10 cellular contexts compared by ENCODE assay signal in genomic region chr13:20814224-20814910, GRCh38. TPM values are rescaled to one million over a fixed set of nuclear protein-coding genes. Genes with fewer than 3 reads are reported as not detected.
DNase-seq lines count a peak whose midpoint lies in the region; ATAC-seq and TF ChIP-seq lines count a peak whose summit lies in the region.
"Had no signal": no experiment of that assay in that cellular context is flagged by ENCODE, and none has a peak within 500 bp of the region (broad histone marks: within the 10 kb centered on the region; RNA-seq: fewer than 3 reads in every experiment).

No MANE protein-coding gene starts in this region.

- H4K20me1 ChIP-seq in smooth muscle cell (ENCODE audit: low read depth), result peaks cover 27% of the 10 kb centered on the region

- H3K27me3 Mint-ChIP-seq in CD4-positive, alpha-beta T cell, result no peaks in the 10 kb centered on the region
- H3K27me3 Mint-ChIP-seq in natural killer cell treated with Interleukin-12 subunit alpha and Interleukin-12 subunit beta and Interleukin-15 and Interleukin-18, amount 100 ng/mL, for 72 hours, result no peaks in the 10 kb centered on the region

- POLR2A ChIA-PET in CD4-positive, alpha-beta T cell (lab: Charles Lee), result no interaction called here

- no peak for TF ChIP-seq POLR2A in heart left ventricle (IDR thresholded peaks at IDR 0.05)

- CTCF ChIA-PET in CD4-positive, alpha-beta T cell (lab: Charles Lee), result interaction anchor here (1.5 kb wide), 1 partner anchor 14 kb away, joined by 5 read pairs; no protein-coding TSS in a partner anchor

- intact Hi-C loops in heart left ventricle (cut with DNase I), result loop anchor here in 1 of 10 donors (5.0 kb wide), 1 partner anchor 42 kb away; the partner anchor contains the start of gene EEF1AKMT1
- intact Hi-C loops in CD4-positive, alpha-beta T cell (cut with DNase I, micrococcal nuclease), result no loop called here

- H3K4me3 ChIP-seq in HFF-Myc (replicated peaks; ENCODE audit: low read depth, low read length) (peak overlapping the region; percentile 8; the same call in 1 of the 2 replicates), WERI-Rb-1 (ENCODE audit: low read depth, low read length) (no peak overlapping the region), heart left ventricle (peak overlapping the region in 4 of 12 donors; percentile 10 to 33 (median 18)), smooth muscle cell (no peak overlapping the region)

- no peaks in the 10 kb centered on the region for H3K9me3 Mint-ChIP-seq in CD4-positive, alpha-beta T cell
- no peaks in the 10 kb centered on the region for H3K9me3 Mint-ChIP-seq in natural killer cell treated with Interleukin-12 subunit alpha and Interleukin-12 subunit beta and Interleukin-15 and Interleukin-18, amount 100 ng/mL, for 72 hours

- no peak overlapping the region for H3K4me3 Mint-ChIP-seq in CD4-positive, alpha-beta T cell
- no peak overlapping the region for H3K4me3 Mint-ChIP-seq in natural killer cell treated with Interleukin-12 subunit alpha and Interleukin-12 subunit beta and Interleukin-15 and Interleukin-18, amount 100 ng/mL, for 72 hours

- H3K36me3 Mint-ChIP-seq in CD4-positive, alpha-beta T cell (ENCODE audit: low read depth), result peaks cover 66% of the 10 kb centered on the region
- no peaks in the 10 kb centered on the region for H3K36me3 Mint-ChIP-seq in natural killer cell treated with Interleukin-12 subunit alpha and Interleukin-12 subunit beta and Interleukin-15 and Interleukin-18, amount 100 ng/mL, for 72 hours

- DNase-seq in HFF-Myc (ENCODE audit: extremely low read depth, low read depth) (peak; percentile 86), WERI-Rb-1 (peak; percentile 88), heart left ventricle (peak; percentile 79 to 93 (median 86)), smooth muscle cell (lab: John Stamatoyannopoulos, UW; ENCODE audit: unreplicated experiment) (peak; percentile 13), medulla oblongata (ENCODE audit: extremely low spot score) (no peak)
- DNase-seq in CD4-positive, alpha-beta T cell, result no peak
- DNase-seq in natural killer cell treated with Interleukin-12 subunit alpha and Interleukin-12 subunit beta and Interleukin-15 and Interleukin-18, amount 100 ng/mL, for 72 hours (ENCODE audit: low spot score), result no peak
- DNase-seq: stimulated activated naive CD4-positive, alpha-beta T cell had no signal

- H3K27ac ChIP-seq in WERI-Rb-1 (peak overlapping the region; percentile 26), heart left ventricle (peak overlapping the region; percentile 41 to 85 (median 72)), smooth muscle cell (ENCODE audit: low read depth) (peak overlapping the region; percentile 90)
- no peak overlapping the region for H3K27ac ChIP-seq in CD4-positive, alpha-beta T cell (ENCODE audit: low read depth, low read length)

- H3K4me2 ChIP-seq in smooth muscle cell, result peak overlapping the region; percentile 63

- no peak for TF ChIP-seq CTCF in HFF-Myc (IDR thresholded peaks at IDR 0.05; ENCODE audit: low read depth, low read length, missing control alignments)
- no peak for TF ChIP-seq CTCF in WERI-Rb-1 (IDR thresholded peaks at IDR 0.05; ENCODE audit: low read depth, low read length)
- no peak for TF ChIP-seq CTCF in heart left ventricle (IDR thresholded peaks at IDR 0.05)
- TF ChIP-seq CTCF in smooth muscle cell (IDR thresholded peaks at IDR 0.05; ENCODE audit: borderline replicate concordance, insufficient read depth, poor library complexity, severe bottlenecking), result no peak
- TF ChIP-seq CTCF in CD4-positive, alpha-beta T cell (IDR thresholded peaks at IDR 0.05), result no peak

- peak; percentile 95 to 97 (median 96) for ATAC-seq in heart left ventricle
- no peak for ATAC-seq in CD4-positive, alpha-beta T cell (ENCODE audit: poor library complexity)
- ATAC-seq in GM18873 (IDR thresholded peaks at IDR 0.05; ENCODE audit: low FRiP score, unreplicated experiment), result no peak
- ATAC-seq in natural killer cell treated with Interleukin-12 subunit alpha and Interleukin-12 subunit beta and Interleukin-15 and Interleukin-18, amount 100 ng/mL, for 72 hours, result no peak
- ATAC-seq: Panc1 had no signal

- H3F3A ChIP-seq in smooth muscle cell (ENCODE audit: low read depth), result peaks cover 19% of the 10 kb centered on the region

- no peak overlapping the region for H2AFZ ChIP-seq in smooth muscle cell (ENCODE audit: low read depth)

- H3K36me3 ChIP-seq in WERI-Rb-1, result peaks cover 34% of the 10 kb centered on the region
- peaks cover 0 to 7% (median 2%) of the 10 kb centered on the region in 9 donors for H3K36me3 ChIP-seq in heart left ventricle
- peaks cover 2% of the 10 kb centered on the region for H3K36me3 ChIP-seq in smooth muscle cell (ENCODE audit: low read depth)

- H3K4me1 Mint-ChIP-seq in CD4-positive, alpha-beta T cell (ENCODE audit: low read depth), result no peaks in the 10 kb centered on the region
- H3K4me1 Mint-ChIP-seq in natural killer cell treated with Interleukin-12 subunit alpha and Interleukin-12 subunit beta and Interleukin-15 and Interleukin-18, amount 100 ng/mL, for 72 hours (ENCODE audit: low read depth in 2 of 2), result peaks cover 5 to 8% of the 10 kb centered on the region in 2 donors

- H3K9me3 ChIP-seq in WERI-Rb-1 (ENCODE audit: severe bottlenecking), result no peaks in the 10 kb centered on the region
- H3K9me3 ChIP-seq in heart left ventricle, result no peaks in the 10 kb centered on the region
- H3K9me3 ChIP-seq in smooth muscle cell (replicated peaks; ENCODE audit: low read depth), result no peaks in the 10 kb centered on the region
- H3K9me3 ChIP-seq in CD4-positive, alpha-beta T cell (ENCODE audit: control insufficient read depth, low read length), result no peaks in the 10 kb centered on the region

- no peaks in the 10 kb centered on the region for H3K79me2 ChIP-seq in smooth muscle cell (ENCODE audit: low read depth)

- H3K4me1 ChIP-seq in heart left ventricle (peaks cover 0 to 40% (median 29%) of the 10 kb centered on the region in 12 donors), smooth muscle cell (ENCODE audit: low read depth) (no peaks in the 10 kb centered on the region)

- H3K27me3 ChIP-seq in WERI-Rb-1 (ENCODE audit: insufficient read depth, low read depth, severe bottlenecking) (no peaks in the 10 kb centered on the region), heart left ventricle (no peaks in the 10 kb centered on the region), smooth muscle cell (ENCODE audit: low read depth) (no peaks in the 10 kb centered on the region)
- H3K27me3 ChIP-seq in CD4-positive, alpha-beta T cell (ENCODE audit: control insufficient read depth, insufficient read depth, low read length), result no peaks in the 10 kb centered on the region

- no peak overlapping the region for H3K27ac Mint-ChIP-seq in CD4-positive, alpha-beta T cell
- H3K27ac Mint-ChIP-seq in natural killer cell treated with Interleukin-12 subunit alpha and Interleukin-12 subunit beta and Interleukin-15 and Interleukin-18, amount 100 ng/mL, for 72 hours, result no peak overlapping the region

- peak overlapping the region; percentile 65 for H3K9ac ChIP-seq in smooth muscle cell (ENCODE audit: low read depth)

- WGBS in heart left ventricle, 4 donors, result 10 to 16% (median 12%) methylated on average over 5 of the region's 5 CpGs
- 27% methylated on average over 5 of the region's 5 CpGs for WGBS in smooth muscle cell (ENCODE audit: low lambda C conversion rate)

RNA-seq across cellular contexts. Expression of gene EEF1AKMT1, which starts 40.6 kb away (rescaled TPM):
- total RNA-seq in heart left ventricle, result 10 to 100 TPM in 2 of 9 donors, 1 to 10 TPM in 7; 4.5 to 10.2 (median 8.3) TPM
- polyA plus RNA-seq in heart left ventricle, result 1 to 10 TPM; 8.8 to 8.9 TPM
- total RNA-seq in smooth muscle cell, result 7.4 and 17.3 TPM in 2 replicates
- 14.6 and 15.0 TPM in 2 replicates for polyA plus RNA-seq in smooth muscle cell
- total RNA-seq in CD4-positive, alpha-beta T cell, result 1 to 10 TPM; 1.9 to 2.5 TPM
- total RNA-seq in natural killer cell treated with Interleukin-12 subunit alpha and Interleukin-12 subunit beta and Interleukin-15 and Interleukin-18, amount 100 ng/mL, for 72 hours, result 10 to 100 TPM; 11.0 to 12.6 TPM

Comparison
In these comparisons a context has a peak if more than half of its experiments do, and no peak if none do; other contexts are left out.
1. DNase-seq: peak in HFF-Myc (single experiment), WERI-Rb-1 (single experiment), heart left ventricle (5 of 5) and smooth muscle cell (single experiment); none in CD4-positive, alpha-beta T cell (0 of 10), medulla oblongata (single experiment) and natural killer cell treated with Interleukin-12 subunit alpha and Interleukin-12 subunit beta and Interleukin-15 and Interleukin-18, amount 100 ng/mL, for 72 hours (single experiment).
2. ATAC-seq: peak in heart left ventricle (4 of 4); none in CD4-positive, alpha-beta T cell (single experiment), GM18873 (single experiment) and natural killer cell treated with Interleukin-12 subunit alpha and Interleukin-12 subunit beta and Interleukin-15 and Interleukin-18, amount 100 ng/mL, for 72 hours (0 of 2).